Comparison of ENCODE assay signal across 9 cellular contexts in the genomic region with DNA sequence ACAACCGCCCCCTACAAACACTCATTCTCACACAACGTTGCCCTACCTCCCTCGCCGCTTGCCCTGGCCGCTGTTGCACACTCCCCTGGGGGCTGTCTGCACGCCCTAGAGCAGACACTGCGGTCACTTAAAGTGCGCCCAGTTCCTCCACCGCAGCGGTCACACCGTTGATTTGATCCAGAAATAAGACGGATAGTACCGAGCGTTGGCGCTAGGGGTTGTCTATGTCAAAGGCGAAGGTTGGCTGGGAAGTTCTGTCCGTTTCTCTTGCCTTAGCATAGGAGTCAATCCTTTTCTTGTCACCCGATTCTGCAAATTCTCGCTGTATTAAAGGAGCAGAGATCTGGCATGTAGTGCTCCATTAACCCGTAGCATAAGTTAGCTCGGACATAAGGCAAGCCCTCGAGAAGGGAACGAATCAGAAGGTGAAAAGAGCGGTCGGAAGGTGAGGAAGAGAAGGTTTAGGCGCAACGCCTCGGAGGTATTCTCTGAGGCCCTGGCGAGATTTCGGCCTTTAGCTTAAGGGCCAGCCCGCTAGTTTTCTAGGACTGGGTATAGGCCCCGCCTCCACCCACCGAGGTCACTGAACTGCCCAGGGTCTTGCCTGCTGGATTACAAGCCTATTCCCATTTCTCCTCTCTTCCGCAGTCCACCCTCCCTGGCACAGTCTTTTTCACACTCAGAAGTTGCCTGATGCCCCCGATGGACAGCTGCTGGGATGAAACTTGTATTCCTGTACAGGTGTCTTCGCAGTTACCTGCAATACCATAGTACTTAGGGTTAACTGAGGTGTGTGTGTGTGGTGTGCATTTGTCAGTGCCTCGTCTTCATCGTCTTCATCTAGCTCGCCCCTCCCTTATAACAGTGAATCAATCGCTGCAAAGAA. TPM values are rescaled to one million over a fixed set of nuclear protein-coding genes. Genes with fewer than 3 reads are reported as not detected.
DNase-seq lines count a peak whose midpoint lies in the region; ATAC-seq and TF ChIP-seq lines count a peak whose summit lies in the region.
"Had no signal": no experiment of that assay in that cellular context is flagged by ENCODE, and none has a peak within 500 bp of the region (broad histone marks: within the 10 kb centered on the region; RNA-seq: fewer than 3 reads in every experiment).

No MANE protein-coding gene starts in this region.

- no peaks in the 10 kb centered on the region for H3K79me1 ChIP-seq in trophoblast cell (ENCODE audit: low read length)

- H3K79me2 ChIP-seq in hepatocyte (no peaks in the 10 kb centered on the region), trophoblast cell (ENCODE audit: control insufficient read depth, insufficient read depth, low read length, poor library complexity) (no peaks in the 10 kb centered on the region)

- H3K4me2 ChIP-seq in hepatocyte (peak overlapping the region; percentile 93), trophoblast cell (ENCODE audit: low read length) (peak overlapping the region; percentile 86)

- H2BK120ac ChIP-seq in trophoblast cell (ENCODE audit: insufficient read depth, low read length, poor library complexity): no peak overlapping the region

- H2AK5ac ChIP-seq in trophoblast cell (ENCODE audit: low read length): no peak overlapping the region

- CTCF ChIA-PET in A673 (lab: Charles Lee): no interaction called here

- 19% methylated on average over 40 of the region's 40 CpGs for WGBS in hepatocyte (ENCODE audit: low lambda C conversion rate, missing lambda C conversion rate)
- no CpG with 5 or more reads among the region's 40 CpGs for WGBS in trophoblast cell (ENCODE audit: extremely low coverage, insufficient coverage, insufficient read length)

- H3K27ac ChIP-seq in hepatocyte (no peak overlapping the region), trophoblast cell (ENCODE audit: low read depth, low read length) (no peak overlapping the region), A673 (ENCODE audit: low read depth, low read length, poor library complexity, severe bottlenecking) (no peak overlapping the region)

- no peak overlapping the region for H4K12ac ChIP-seq in trophoblast cell (ENCODE audit: low read depth, low read length)

- H3K23ac ChIP-seq in trophoblast cell (ENCODE audit: low read length): no peak overlapping the region

- H3K36me3 ChIP-seq in NT2/D1 (ENCODE audit: insufficient read depth, insufficient read length, low read length): no peaks in the 10 kb centered on the region
- no peaks in the 10 kb centered on the region for H3K36me3 ChIP-seq in hepatocyte (replicated peaks; ENCODE audit: insufficient read depth, low read depth)
- H3K36me3 ChIP-seq in trophoblast cell (ENCODE audit: control insufficient read depth in 1 of 2, insufficient read depth in 2 of 2, low read length in 2 of 2): no peaks in the 10 kb centered on the region
- H3K36me3 ChIP-seq in A673 (ENCODE audit: insufficient read depth, low read length, poor library complexity, severe bottlenecking): no peaks in the 10 kb centered on the region

- no peak overlapping the region for H3K18ac ChIP-seq in trophoblast cell (ENCODE audit: low read length)

- POLR2A ChIA-PET in A673 (lab: Charles Lee; ENCODE audit: low non-redundant PET): no interaction called here

- no peak overlapping the region for H2BK12ac ChIP-seq in trophoblast cell (ENCODE audit: low read length)

- BruUV-seq in A673 (replicated peaks; lab: Mats Ljungman, UMichigan): no TSS peak

- ATAC-seq in HG03520 (IDR thresholded peaks at IDR 0.05; ENCODE audit: unreplicated experiment) (no peak), esophagus mucosa (no peak)

- H2AFZ ChIP-seq in hepatocyte: no peak overlapping the region
- no peak overlapping the region for H2AFZ ChIP-seq in trophoblast cell (ENCODE audit: insufficient read depth, low read length, poor library complexity)

- no peaks in the 10 kb centered on the region for H3K9me2 ChIP-seq in hepatocyte (replicated peaks; ENCODE audit: insufficient read depth)

- H3K9ac ChIP-seq in NT2/D1 (ENCODE audit: insufficient read length, low read depth): no peak overlapping the region
- H3K9ac ChIP-seq in trophoblast cell (ENCODE audit: low read length): no peak overlapping the region

- no peak overlapping the region for H4K91ac ChIP-seq in trophoblast cell (ENCODE audit: low read depth, low read length)

- H3K4me1 ChIP-seq in NT2/D1 (ENCODE audit: insufficient read depth, insufficient read length) (no peaks in the 10 kb centered on the region), hepatocyte (ENCODE audit: insufficient read depth) (peaks cover 13% of the 10 kb centered on the region), trophoblast cell (ENCODE audit: control insufficient read depth in 1 of 2, insufficient read depth in 2 of 2, low read length in 2 of 2) (peaks cover 6 to 16% of the 10 kb centered on the region in 2 experiments), A673 (ENCODE audit: insufficient read depth, low read length, poor library complexity, severe bottlenecking) (no peaks in the 10 kb centered on the region)

- intact Hi-C loops in A673 (cut with micrococcal nuclease; ENCODE audit: unreplicated experiment): no loop called here

- DNase-seq in NCI-H82 (lab: John Stamatoyannopoulos, UW): peak; percentile 2
- DNase-seq in NCI-H82 treated with DMSO at 0.1 percent for 48 hours (lab: John Stamatoyannopoulos, UW; ENCODE audit: unreplicated experiment): no peak
- DNase-seq in NT2/D1 (ENCODE audit: low read depth, low spot score): peak; percentile 75
- DNase-seq in hepatocyte (ENCODE audit: low spot score): peak; percentile 46
- DNase-seq in trophoblast cell: no peak
- DNase-seq in A673 (ENCODE audit: low spot score): no peak

- peaks cover 69% of the 10 kb centered on the region for H3K27me3 ChIP-seq in NT2/D1 (ENCODE audit: insufficient read depth, insufficient read length)
- H3K27me3 ChIP-seq in hepatocyte: peaks cover 72% of the 10 kb centered on the region
- H3K27me3 ChIP-seq in trophoblast cell (ENCODE audit: insufficient read depth, low read length): peaks cover 47% of the 10 kb centered on the region
- H3K27me3 ChIP-seq in A673 (replicated peaks; ENCODE audit: insufficient read depth, low read depth, low read length, poor library complexity): peaks cover 73% of the 10 kb centered on the region

- no peaks in the 10 kb centered on the region for H4K20me1 ChIP-seq in hepatocyte (ENCODE audit: insufficient read depth, poor library complexity, severe bottlenecking)

- H2BK5ac ChIP-seq in trophoblast cell (ENCODE audit: low read depth, low read length, poor library complexity): no peak overlapping the region

- H4K8ac ChIP-seq in trophoblast cell (ENCODE audit: low read depth, low read length): no peak overlapping the region

- H3K14ac ChIP-seq in trophoblast cell (ENCODE audit: low read length): no peak overlapping the region

- TF ChIP-seq CTCF in hepatocyte (IDR thresholded peaks at IDR 0.05; ENCODE audit: poor library complexity) (peak; percentile 33), A673 (conservative IDR thresholded peaks at IDR 0.05; ENCODE audit: low read depth, low read length) (no peak)

- H3K9me3 ChIP-seq in NT2/D1 (ENCODE audit: insufficient read depth, low read length) (no peaks in the 10 kb centered on the region), hepatocyte (ENCODE audit: low read depth) (no peaks in the 10 kb centered on the region), trophoblast cell (ENCODE audit: insufficient read depth, low read depth, low read length) (peaks cover 2% of the 10 kb centered on the region), A673 (ENCODE audit: low read depth, low read length, poor library complexity, severe bottlenecking) (no peaks in the 10 kb centered on the region)

- H3K4me3 ChIP-seq in NT2/D1 (ENCODE audit: insufficient read length, low read depth) (peak overlapping the region; percentile 34), hepatocyte (no peak overlapping the region), trophoblast cell (ENCODE audit: low read depth, low read length) (peak overlapping the region; percentile 16), A673 (ENCODE audit: low read depth, low read length, poor library complexity, severe bottlenecking) (no peak overlapping the region)

- H3K4ac ChIP-seq in trophoblast cell (ENCODE audit: low read depth, low read length): no peak overlapping the region

RNA-seq across cellular contexts. Expression of gene NXPH1, which starts 10.7 kb away (rescaled TPM):
- total RNA-seq in hepatocyte: 0.28 TPM in 1 of 2 replicates, not detected in the other
- polyA plus RNA-seq in hepatocyte: not detected in 2 replicates
- not detected in 2 replicates for polyA plus RNA-seq in trophoblast cell (2013)
- not detected in 2 replicates for total RNA-seq in A673 (2021)
- total RNA-seq in esophagus mucosa: not detected
- total RNA-seq: ureter had no signal

Comparison
In these comparisons a context has a peak if more than half of its experiments do, and no peak if none do; other contexts are left out.
1. DNase-seq: peak in NCI-H82 (single experiment), NT2/D1 (single experiment) and hepatocyte (single experiment); none in NCI-H82 treated with DMSO at 0.1 percent for 48 hours (single experiment), trophoblast cell (0 of 2) and A673 (single experiment).
2. H3K4me3 ChIP-seq: peak in NT2/D1 (single experiment) and trophoblast cell (single experiment); none in hepatocyte (single experiment) and A673 (single experiment).